21 cellular contexts compared by ENCODE assay signal in the genomic region with DNA sequence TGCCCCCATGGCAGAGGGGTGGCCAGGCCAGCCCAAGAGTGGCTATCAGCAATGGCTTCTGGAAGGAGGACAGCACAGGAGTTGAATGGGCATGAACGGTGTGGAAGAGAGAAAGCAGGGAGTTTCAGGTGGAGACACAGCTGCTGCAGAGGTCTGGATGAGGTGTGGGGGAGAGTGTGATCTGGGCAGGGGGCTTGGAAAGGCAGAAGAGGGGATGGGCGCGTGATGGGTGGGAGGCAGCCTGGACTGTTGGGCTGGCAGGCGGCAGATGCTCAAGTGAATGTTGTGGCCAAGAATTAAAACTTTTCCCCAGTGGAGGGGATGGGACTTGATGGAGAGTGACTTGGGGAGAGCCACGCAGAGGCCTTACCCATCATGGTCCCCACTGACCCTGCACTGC. TPM values are rescaled to one million over a fixed set of nuclear protein-coding genes. Genes with fewer than 3 reads are reported as not detected.
"Had no signal": no experiment of that assay in that cellular context is flagged by ENCODE, and none has a peak within 500 bp of the region (broad histone marks: within the 10 kb centered on the region; RNA-seq: fewer than 3 reads in every experiment).

No MANE protein-coding gene starts in this region.

- H3K36me3 Mint-ChIP-seq: neural progenitor cell, type B pancreatic cell had no signal

- H3K4me2 ChIP-seq: neural progenitor cell, SK-N-SH had no signal

- H3K9me3 ChIP-seq: breast epithelium, esophagus muscularis mucosa, gastroesophageal sphincter, heart left ventricle, left lung, psoas muscle, right lobe of liver, SK-N-SH had no signal

- H3K9me3 Mint-ChIP-seq: neural progenitor cell, type B pancreatic cell had no signal

- H3K4me3 ChIP-seq: breast epithelium, esophagus muscularis mucosa, gastroesophageal sphincter, heart left ventricle, left lung, neural progenitor cell, psoas muscle, right lobe of liver had no signal

- ATAC-seq: activated naive CD8-positive, alpha-beta T cell treated with anti-CD3 and anti-CD28 coated beads, Interleukin-2, amount 50 U/mL, for 24 hours; gastroesophageal sphincter; heart left ventricle; left lung; psoas muscle; right lobe of liver; stimulated activated naive CD8-positive, alpha-beta T cell treated with anti-CD3 and anti-CD28 coated beads, Interleukin-15, amount 100 ng/mL, for 72 hours; T-cell had no signal

- H3K9ac ChIP-seq: neural progenitor cell, SK-N-SH had no signal

- H3K27ac Mint-ChIP-seq: activated naive CD8-positive, alpha-beta T cell treated with anti-CD3 and anti-CD28 coated beads, Interleukin-2, amount 50 U/mL, for 24 hours; neural progenitor cell; T-cell; type B pancreatic cell had no signal

- H3K27me3 ChIP-seq: esophagus muscularis mucosa, gastroesophageal sphincter, neural progenitor cell, right lobe of liver had no signal

- H3K4me1 ChIP-seq: breast epithelium, neural progenitor cell, psoas muscle had no signal

- H3K36me3 ChIP-seq: breast epithelium, esophagus muscularis mucosa, gastroesophageal sphincter, heart left ventricle, left lung, neural progenitor cell, right lobe of liver, WERI-Rb-1 had no signal

- H3K4me3 Mint-ChIP-seq: activated naive CD8-positive, alpha-beta T cell treated with anti-CD3 and anti-CD28 coated beads, Interleukin-2, amount 50 U/mL, for 24 hours; neural progenitor cell; stimulated activated naive CD8-positive, alpha-beta T cell treated with anti-CD3 and anti-CD28 coated beads, Interleukin-15, amount 100 ng/mL, for 72 hours; type B pancreatic cell had no signal

- H3K27ac ChIP-seq: breast epithelium, esophagus muscularis mucosa, gastroesophageal sphincter, heart left ventricle, left lung, neural progenitor cell, psoas muscle, right lobe of liver, WERI-Rb-1 had no signal

- DNase-seq: activated CD4-positive, alpha-beta T cell treated with anti-CD3 and anti-CD28 coated beads for 1 hour; activated naive CD8-positive, alpha-beta T cell treated with anti-CD3 and anti-CD28 coated beads, Interleukin-2, amount 50 U/mL, for 24 hours; cerebellar nuclear complex; effector CD8-positive, alpha-beta T cell; heart left ventricle; left lung; psoas muscle; right lobe of liver; small intestine; stimulated activated CD4-positive, alpha-beta T cell treated with anti-CD3 and anti-CD28 coated beads, Interleukin-15, amount 100 ng/mL, for 24 hours; stimulated activated CD4-positive, alpha-beta T cell treated with anti-CD3 and anti-CD28 coated beads, Interleukin-2, amount 100 ng/mL, for 48 hours; stimulated activated naive CD8-positive, alpha-beta T cell treated with anti-CD3 and anti-CD28 coated beads, Interleukin-15, amount 100 ng/mL, for 72 hours; T-cell; WERI-Rb-1 had no signal

RNA-seq across cellular contexts. Expression of a gene that starts 46.5 kb away (rescaled TPM):
- total RNA-seq: osteocyte had no signal
